Comparison of ENCODE assay signal across 25 cellular contexts in the genomic region with DNA sequence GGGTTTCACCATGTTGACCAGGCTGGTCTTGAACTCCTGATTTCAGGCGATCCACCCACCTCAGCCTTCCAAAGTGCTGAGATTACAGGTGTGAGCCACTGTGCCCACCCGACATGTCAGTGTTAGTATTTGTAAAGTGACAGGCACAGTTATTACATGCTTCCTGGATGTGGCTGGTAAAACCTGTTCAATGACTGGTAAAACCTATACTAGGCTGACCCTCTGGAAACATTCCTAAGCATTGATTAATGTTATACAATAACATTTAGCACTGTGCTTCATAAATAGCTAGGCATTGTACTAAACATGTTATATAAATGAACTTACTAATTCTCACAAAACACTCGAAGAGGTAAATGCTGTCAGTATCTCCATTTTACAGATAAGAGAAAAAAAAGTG. TPM values are rescaled to one million over a fixed set of nuclear protein-coding genes. Genes with fewer than 3 reads are reported as not detected.
"Had no signal": no experiment of that assay in that cellular context is flagged by ENCODE, and none has a peak within 500 bp of the region (broad histone marks: within the 10 kb centered on the region; RNA-seq: fewer than 3 reads in every experiment).

No MANE protein-coding gene starts in this region.

- ATAC-seq: activated T-cell treated with anti-CD3 and anti-CD28 coated beads, Interleukin-2, amount 50 U/mL, for 72 hours; heart right ventricle; left lung; lower lobe of right lung; natural killer cell; T-cell had no signal

- H3K27me3 Mint-ChIP-seq: activated naive CD8-positive, alpha-beta T cell treated with anti-CD3 and anti-CD28 coated beads, Interleukin-2, amount 10 ng/mL, durations not matched to agents 7 days and 5 days had no signal

- H3K4me3 ChIP-seq: coronary artery, heart right ventricle, left lung, lower lobe of right lung, neural progenitor cell, right atrium auricular region, tibial nerve had no signal

- H3K9me3 ChIP-seq: heart right ventricle, left lung, lower lobe of right lung, right atrium auricular region, tibial nerve had no signal

- H3K9ac ChIP-seq: neural progenitor cell had no signal

- H2AFZ ChIP-seq: neural progenitor cell had no signal

- H3K4me2 ChIP-seq: neural progenitor cell had no signal

- H3K36me3 Mint-ChIP-seq: natural killer cell, neural progenitor cell, T-cell had no signal

- H3K36me3 ChIP-seq: heart right ventricle, left lung, lower lobe of right lung, neural progenitor cell, right atrium auricular region, tibial nerve had no signal

- H3K27ac Mint-ChIP-seq: activated naive CD8-positive, alpha-beta T cell treated with anti-CD3 and anti-CD28 coated beads, Interleukin-2, amount 10 ng/mL, durations not matched to agents 7 days and 5 days; activated T-cell treated with anti-CD3 and anti-CD28 coated beads, Interleukin-2, amount 50 U/mL, for 72 hours; natural killer cell; neural progenitor cell; T-cell; T-helper 2 cell treated with Interferon-gamma antibody and Interleukin-4, amounts not matched to agents 5 μg/mL and 100 μg/mL, for 36 hours had no signal

- H3K9me3 Mint-ChIP-seq: activated naive CD8-positive, alpha-beta T cell treated with anti-CD3 and anti-CD28 coated beads, Interleukin-2, amount 10 ng/mL, durations not matched to agents 7 days and 5 days; activated T-cell treated with anti-CD3 and anti-CD28 coated beads, Interleukin-2, amount 50 U/mL, for 72 hours; natural killer cell; neural progenitor cell; T-cell; T-helper 2 cell treated with Interferon-gamma antibody and Interleukin-4, amounts not matched to agents 5 μg/mL and 100 μg/mL, for 36 hours had no signal

- H3K27ac ChIP-seq: coronary artery, heart right ventricle, left lung, lower lobe of right lung, neural progenitor cell, right atrium auricular region, tibial nerve had no signal

- DNase-seq: activated CD4-positive, alpha-beta T cell treated with anti-CD3 and anti-CD28 coated beads for 4 hours; activated CD4-positive, alpha-beta T cell treated with anti-CD3 and anti-CD28 coated beads, Interleukin-2, amount 50 U/mL, for 4 hours; activated naive CD4-positive, alpha-beta T cell treated with Interleukin-2 at 50 U/mL for 16 hours; activated naive CD8-positive, alpha-beta T cell treated with anti-CD3 and anti-CD28 coated beads, Interleukin-2, amount 10 ng/mL, durations not matched to agents 7 days and 5 days; activated T-cell treated with anti-CD3 and anti-CD28 coated beads for 4 hours; activated T-cell treated with anti-CD3 and anti-CD28 coated beads, Interleukin-2, amount 50 U/mL, for 72 hours; effector memory CD4-positive, alpha-beta T cell; foreskin melanocyte; heart right ventricle; left lung; lower lobe of right lung; mesendoderm; natural killer cell; occipital lobe; stimulated activated CD4-positive, alpha-beta T cell treated with anti-CD3 and anti-CD28 coated beads, Interleukin-15, amount 100 ng/mL, for 24 hours; stimulated activated CD4-positive, alpha-beta T cell treated with anti-CD3 and anti-CD28 coated beads, Interleukin-2, amount 100 ng/mL, for 24 hours; stimulated activated naive CD4-positive, alpha-beta T cell; T-cell had no signal

- H3K27me3 ChIP-seq: neural progenitor cell, right atrium auricular region, tibial nerve had no signal

- H3K4me3 Mint-ChIP-seq: activated naive CD8-positive, alpha-beta T cell treated with anti-CD3 and anti-CD28 coated beads, Interleukin-2, amount 10 ng/mL, durations not matched to agents 7 days and 5 days; activated T-cell treated with anti-CD3 and anti-CD28 coated beads, Interleukin-2, amount 50 U/mL, for 72 hours; natural killer cell; neural progenitor cell; T-cell; T-helper 2 cell treated with Interferon-gamma antibody and Interleukin-4, amounts not matched to agents 5 μg/mL and 100 μg/mL, for 36 hours had no signal

- H3K4me1 ChIP-seq: left lung, lower lobe of right lung, neural progenitor cell, right atrium auricular region had no signal

RNA-seq across cellular contexts. Expression of a gene that starts 23.3 kb away (rescaled TPM):
- total RNA-seq: glomerular endothelial cell, pulmonary artery endothelial cell had no signal
